In the genomic region with DNA sequence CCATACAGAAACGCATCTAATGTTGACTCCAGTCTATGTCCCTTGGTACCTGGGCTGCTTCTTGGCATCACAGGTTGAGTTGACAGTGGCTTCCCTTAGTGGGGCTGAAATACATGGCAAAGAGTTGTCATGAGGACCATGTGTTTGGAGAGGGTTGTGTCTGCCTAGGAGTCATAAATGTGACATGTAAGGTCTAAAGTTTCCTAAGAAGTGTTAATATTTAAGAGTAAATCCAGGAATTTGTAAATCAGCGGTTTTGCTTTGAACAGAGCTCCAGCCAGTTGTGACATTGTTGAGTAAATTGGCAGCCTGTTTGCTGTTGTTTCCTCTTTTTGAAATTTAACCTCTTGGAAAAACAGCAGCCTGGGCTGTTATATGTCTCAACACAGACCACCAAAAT, we compare ENCODE assay signal across 14 cellular contexts.
"Had no signal": no experiment of that assay in that cellular context is flagged by ENCODE, and none has a peak within 500 bp of the region (broad histone marks: within the 10 kb centered on the region; RNA-seq: fewer than 3 reads in every experiment).

No MANE protein-coding gene starts in this region.

- H3K27me3 Mint-ChIP-seq: activated CD4-positive, alpha-beta memory T cell treated with anti-CD3 and anti-CD28 coated beads, Interleukin-2, amount 10 ng/mL, durations not matched to agents 7 days and 5 days; dendritic cell treated with granulocyte-macrophage colony-stimulating factor and Interleukin-4, amounts not matched to agents 40 ng/mL and 50 ng/mL, for 4 days; effector memory CD8-positive, alpha-beta T cell had no signal

- H3K9me3 ChIP-seq: left lung, tibial artery had no signal

- H3K4me1 ChIP-seq: foreskin keratinocyte, left lung, tibial artery had no signal

- H3K27ac ChIP-seq: brain microvascular endothelial cell, foreskin keratinocyte, left lung, tibial artery had no signal

- DNase-seq: activated CD4-positive, alpha-beta memory T cell treated with anti-CD3 and anti-CD28 coated beads, Interleukin-2, amount 10 ng/mL, durations not matched to agents 7 days and 5 days; activated gamma-delta T cell; activated T-cell treated with anti-CD3 and anti-CD28 coated beads, Interleukin-2, amount 50 U/mL, for 48 hours; amygdala; brain microvascular endothelial cell; cerebellar nuclear complex; effector memory CD8-positive, alpha-beta T cell; erythroblast; foreskin keratinocyte; left lung; small intestine; tibial artery had no signal

- H3K27me3 ChIP-seq: brain microvascular endothelial cell, foreskin keratinocyte, left lung, tibial artery had no signal

- H3K9me3 Mint-ChIP-seq: activated CD4-positive, alpha-beta memory T cell treated with anti-CD3 and anti-CD28 coated beads, Interleukin-2, amount 10 ng/mL, durations not matched to agents 7 days and 5 days; effector memory CD8-positive, alpha-beta T cell had no signal

- H3K4me3 Mint-ChIP-seq: activated CD4-positive, alpha-beta memory T cell treated with anti-CD3 and anti-CD28 coated beads, Interleukin-2, amount 10 ng/mL, durations not matched to agents 7 days and 5 days; activated naive CD8-positive, alpha-beta T cell; dendritic cell treated with granulocyte-macrophage colony-stimulating factor and Interleukin-4, amounts not matched to agents 40 ng/mL and 50 ng/mL, for 4 days; effector memory CD8-positive, alpha-beta T cell had no signal

- H3K27ac Mint-ChIP-seq: activated CD4-positive, alpha-beta memory T cell treated with anti-CD3 and anti-CD28 coated beads, Interleukin-2, amount 10 ng/mL, durations not matched to agents 7 days and 5 days; activated naive CD8-positive, alpha-beta T cell; dendritic cell treated with granulocyte-macrophage colony-stimulating factor and Interleukin-4, amounts not matched to agents 40 ng/mL and 50 ng/mL, for 4 days had no signal

- ATAC-seq: effector memory CD8-positive, alpha-beta T cell; foreskin keratinocyte; left lung had no signal

- H3K4me3 ChIP-seq: left lung, tibial artery had no signal

- H3K36me3 Mint-ChIP-seq: activated naive CD8-positive, alpha-beta T cell had no signal

- H3K4me1 Mint-ChIP-seq: activated CD4-positive, alpha-beta memory T cell treated with anti-CD3 and anti-CD28 coated beads, Interleukin-2, amount 10 ng/mL, durations not matched to agents 7 days and 5 days had no signal

- H3K36me3 ChIP-seq: brain microvascular endothelial cell, left lung, tibial artery had no signal
